Comparison of ENCODE assay signal across 1 cellular context in genomic region chr2:73282924-73283544, GRCh38.
TF ChIP-seq lines count a peak whose summit lies in the region.

No MANE protein-coding gene starts in this region.

TF ChIP-seq in GM23338, 12 proteins besides CTCF, POLR2A, EP300 and RAD21 (continued from another document):
- TF ChIP-seq ZNF462 (CRISPR knock-in tag; IDR thresholded peaks at IDR 0.05) = no peak
- TF ChIP-seq EZH2phosphoT487 (IDR thresholded peaks at IDR 0.05; ENCODE audit: unreplicated experiment) = no peak
- TF ChIP-seq EZH2 (IDR thresholded peaks at IDR 0.05; ENCODE audit: low read depth, unreplicated experiment) = no peak
- TF ChIP-seq JUNB (IDR thresholded peaks at IDR 0.05; ENCODE audit: unreplicated experiment) = no peak
- no peak for TF ChIP-seq REST (IDR thresholded peaks at IDR 0.05; ENCODE audit: unreplicated experiment)
- no peak for TF ChIP-seq STAT1 (IDR thresholded peaks at IDR 0.05; ENCODE audit: unreplicated experiment)
- no peak for TF ChIP-seq POLR2AphosphoS5 (IDR thresholded peaks at IDR 0.05; ENCODE audit: low read depth)
- TF ChIP-seq ZNF331 (CRISPR knock-in tag; IDR thresholded peaks at IDR 0.05; ENCODE audit: low read depth) = no peak
